Comparison of ENCODE assay signal across 31 cellular contexts in the genomic region with DNA sequence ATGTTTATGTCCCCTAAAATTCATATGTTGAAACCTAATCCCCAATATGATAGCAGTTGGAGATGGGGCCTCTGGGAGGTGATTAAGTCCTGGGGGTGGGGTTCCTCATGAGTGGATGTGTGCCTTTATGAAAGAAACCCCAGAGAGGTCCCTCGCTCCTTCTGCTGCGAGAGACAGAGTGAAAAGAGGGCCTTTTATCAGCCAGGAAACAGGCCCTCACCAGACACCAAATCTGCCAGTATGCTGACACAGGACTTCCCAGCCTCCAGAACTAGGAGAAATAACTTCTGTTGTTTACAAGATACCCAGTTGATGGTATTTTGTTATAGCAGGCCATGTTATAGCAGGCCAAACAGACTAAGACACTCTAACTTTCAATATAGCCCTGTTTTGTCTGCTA.
A peak's percentile ranks its signal among the peaks of the same experiment; 100 is the strongest.
DNase-seq lines count a peak whose midpoint lies in the region; ATAC-seq, FAIRE-seq and TF ChIP-seq lines count a peak whose summit lies in the region.
"Had no signal": no experiment of that assay in that cellular context is flagged by ENCODE, and none has a peak within 500 bp of the region (broad histone marks: within the 10 kb centered on the region; RNA-seq: fewer than 3 reads in every experiment).

No MANE protein-coding gene starts in this region.

- H3K9ac ChIP-seq in Loucy (ENCODE audit: low read depth, low read length, poor library complexity, severe bottlenecking), result no peak overlapping the region
- H3K9ac ChIP-seq: GM23248 had no signal

- ATAC-seq in lower lobe of right lung, result no peak
- ATAC-seq: activated naive CD8-positive, alpha-beta T cell treated with anti-CD3 and anti-CD28 coated beads, Interleukin-2, amount 50 U/mL, for 24 hours; naive thymus-derived CD4-positive, alpha-beta T cell had no signal

- no peak for FAIRE-seq in H54 (lab: Jason Lieb, UNC)
- FAIRE-seq: astrocyte, keratinocyte had no signal

- TF ChIP-seq CTCF in Loucy (conservative IDR thresholded peaks at IDR 0.05; ENCODE audit: low read length) (no peak), lower lobe of right lung (IDR thresholded peaks at IDR 0.05) (no peak), thyroid gland (IDR thresholded peaks at IDR 0.05) (no peak)

- WGBS in thyroid gland, 2 donors, result 50 to 69% methylated on average over 2 of the region's 2 CpGs

- no peak for TF ChIP-seq POLR2A in thyroid gland (IDR thresholded peaks at IDR 0.05)
- TF ChIP-seq POLR2A in H54 (IDR thresholded peaks at IDR 0.05; ENCODE audit: low read depth, low read length), result no peak

- H3F3A ChIP-seq in Loucy (ENCODE audit: low read depth), result no peaks in the 10 kb centered on the region

- H3K4me3 ChIP-seq in Loucy (ENCODE audit: low read length, poor library complexity, severe bottlenecking), result no peak overlapping the region
- H3K4me3 ChIP-seq in lower lobe of right lung, result no peak overlapping the region
- no peak overlapping the region for H3K4me3 ChIP-seq in thyroid gland (replicated peaks in 1 of 3)
- H3K4me3 ChIP-seq: BLaER1 treated with 17β-estradiol and CSF1 and Interleukin-3, amounts not matched to agents 10 nM and 100 nM; colonic mucosa; GM23248; left ventricle myocardium inferior had no signal

- no peaks in the 10 kb centered on the region for H4K20me1 ChIP-seq in Loucy (ENCODE audit: insufficient read depth, low read length, poor library complexity, severe bottlenecking)
- H4K20me1 ChIP-seq: BLaER1 treated with 17β-estradiol and CSF1 and Interleukin-3, amounts not matched to agents 10 nM and 100 nM had no signal

- H3K4me1 ChIP-seq in Loucy (ENCODE audit: insufficient read depth, low read length, poor library complexity, severe bottlenecking) (peaks cover 11% of the 10 kb centered on the region), lower lobe of right lung (peaks cover 6% of the 10 kb centered on the region), thyroid gland (peaks cover 4 to 7% of the 10 kb centered on the region in 2 donors)
- H3K4me1 ChIP-seq: colonic mucosa, left ventricle myocardium inferior had no signal

- intact Hi-C loops in lower lobe of right lung (cut with DNase I), result no loop called here
- intact Hi-C loops in thyroid gland (cut with DNase I), result no loop called here

- H3K9me2 ChIP-seq in Loucy (replicated peaks; ENCODE audit: low read depth, low read length), result no peaks in the 10 kb centered on the region

- H3K27ac ChIP-seq in lower lobe of right lung (peak overlapping the region; percentile 36), thyroid gland (peak overlapping the region in 2 of 3 donors; percentile 4 to 50)
- H3K27ac ChIP-seq: colonic mucosa, GM23248, left ventricle myocardium inferior had no signal

- H3K9me3 ChIP-seq in Loucy (ENCODE audit: insufficient read depth, low read depth, low read length) (no peaks in the 10 kb centered on the region), lower lobe of right lung (no peaks in the 10 kb centered on the region), thyroid gland (no peaks in the 10 kb centered on the region)
- H3K9me3 ChIP-seq: BLaER1 treated with 17β-estradiol and CSF1 and Interleukin-3, amounts not matched to agents 10 nM and 100 nM; colonic mucosa; left ventricle myocardium inferior had no signal

- H3K27me3 ChIP-seq in Loucy (ENCODE audit: insufficient read depth, low read length, poor library complexity, severe bottlenecking), result no peaks in the 10 kb centered on the region
- no peaks in the 10 kb centered on the region for H3K27me3 ChIP-seq in lower lobe of right lung (ENCODE audit: low read depth)
- no peaks in the 10 kb centered on the region for H3K27me3 ChIP-seq in thyroid gland
- H3K27me3 ChIP-seq: BLaER1 treated with 17β-estradiol and CSF1 and Interleukin-3, amounts not matched to agents 10 nM and 100 nM; colonic mucosa had no signal

- peaks cover 64% of the 10 kb centered on the region; the same call in 1 of the 2 replicates for H3K36me3 ChIP-seq in Loucy (ENCODE audit: insufficient read depth, low read length)
- H3K36me3 ChIP-seq in lower lobe of right lung, result no peaks in the 10 kb centered on the region
- no peaks in the 10 kb centered on the region for H3K36me3 ChIP-seq in thyroid gland
- H3K36me3 ChIP-seq: BLaER1 treated with 17β-estradiol and CSF1 and Interleukin-3, amounts not matched to agents 10 nM and 100 nM; colonic mucosa; left ventricle myocardium inferior had no signal

- peak overlapping the region; percentile 25 for H3K4me2 ChIP-seq in Loucy (ENCODE audit: low read depth, low read length, poor library complexity, severe bottlenecking)

- no peak overlapping the region for H2AFZ ChIP-seq in Loucy (ENCODE audit: low read length)
- H2AFZ ChIP-seq: GM23248 had no signal

- DNase-seq in UCSD-AML1 (lab: John Stamatoyannopoulos, UW; ENCODE audit: unreplicated experiment), result peak; percentile 50
- DNase-seq in lower lobe of right lung, result no peak
- DNase-seq in thyroid gland, result no peak
- no peak for DNase-seq in activated naive CD4-positive, alpha-beta T cell treated with anti-CD3 and anti-CD28 coated beads, Interleukin-2, amount 50 U/mL, for 16 hours
- no peak for DNase-seq in H54 (ENCODE audit: insufficient read length, low spot score)
- no peak for DNase-seq in effector CD4-positive, alpha-beta T cell
- DNase-seq: activated CD4-positive, alpha-beta T cell treated with anti-CD3 and anti-CD28 coated beads, Interleukin-2, amount 50 U/mL, for 1 hour; activated CD4-positive, CD25-positive, alpha-beta regulatory T cell; activated naive CD8-positive, alpha-beta T cell treated with anti-CD3 and anti-CD28 coated beads, Interleukin-2, amount 50 U/mL, for 24 hours; activated T-cell treated with anti-CD3 and anti-CD28 coated beads, Interleukin-2, amount 50 U/mL, for 48 hours; colonic mucosa; DMS79 treated with DMSO at 0.1 percent for 48 hours; effector memory CD4-positive, alpha-beta T cell; GF-D8; head of caudate nucleus; HFFc6; left ventricle myocardium inferior; naive thymus-derived CD4-positive, alpha-beta T cell; NCI-H1105; NCI-H187 treated with DMSO at 0.1 percent for 48 hours; NCI-H526; SIG-M5; stimulated activated CD4-positive, alpha-beta T cell treated with anti-CD3 and anti-CD28 coated beads, Interleukin-15, amount 100 ng/mL, for 24 hours; stimulated activated CD4-positive, alpha-beta T cell treated with anti-CD3 and anti-CD28 coated beads, Interleukin-4, amount 100 ng/mL, for 4 hours; T1000; trophoblast cell had no signal

- H3K79me2 ChIP-seq in Loucy (ENCODE audit: insufficient read depth, low read length), result peaks cover 36% of the 10 kb centered on the region; the same call in 1 of the 2 replicates
